Comparison of ENCODE assay signal across 8 cellular contexts in genomic region chr7:117458977-117459583, GRCh38. TPM values are rescaled to one million over a fixed set of nuclear protein-coding genes. Genes with fewer than 3 reads are reported as not detected.
DNase-seq lines count a peak whose midpoint lies in the region; ATAC-seq and TF ChIP-seq lines count a peak whose summit lies in the region.

No MANE protein-coding gene starts in this region.

- DNase-seq in SIG-M5 treated with dmso at 0.1 percent for 504 hours (lab: John Stamatoyannopoulos, UW; ENCODE audit: unreplicated experiment), result peak; percentile 33
- DNase-seq in SIG-M5 (lab: John Stamatoyannopoulos, UW), result no peak
- peak; percentile 65 for DNase-seq in NAMALWA (ENCODE audit: low spot score)
- DNase-seq in astrocyte of the spinal cord (ENCODE audit: low read depth, low spot score), result peak; percentile 35
- peak; percentile 15 to 25 for DNase-seq in lung microvascular endothelial cell (ENCODE audit: low read depth in 2 of 2)
- DNase-seq in NCI-H2107 treated with DMSO at 0.1 percent for 48 hours (lab: John Stamatoyannopoulos, UW; ENCODE audit: unreplicated experiment), result no peak

- no peak overlapping the region for H3K4me3 ChIP-seq in astrocyte of the spinal cord (ENCODE audit: low read depth, low read length)

- in situ Hi-C loops in astrocyte of the spinal cord (cut with HindIII; ENCODE audit: low sequenced_read_pairs), result no loop called here

- no peak for ATAC-seq in HG03097 (IDR thresholded peaks at IDR 0.05; ENCODE audit: low FRiP score, unreplicated experiment)
- no peak for ATAC-seq in HG03457 (IDR thresholded peaks at IDR 0.05; ENCODE audit: unreplicated experiment)

- peak; percentile 59 for TF ChIP-seq CTCF in astrocyte of the spinal cord (IDR thresholded peaks at IDR 0.05; ENCODE audit: low read depth, low read length)

RNA-seq across cellular contexts. Expression of gene CFTR, which starts 20.7 kb away (rescaled TPM):
- not detected in 2 replicates for total RNA-seq in lung microvascular endothelial cell

RNA-seq across cellular contexts. Expression of gene ASZ1, which starts 31.8 kb away (rescaled TPM):
- total RNA-seq in lung microvascular endothelial cell, result not detected in 2 replicates

Comparison
In these comparisons a context has a peak if more than half of its experiments do, and no peak if none do; other contexts are left out.
1. DNase-seq: peak in SIG-M5 treated with dmso at 0.1 percent for 504 hours (single experiment), NAMALWA (single experiment), astrocyte of the spinal cord (single experiment) and lung microvascular endothelial cell (2 of 2); none in SIG-M5 (single experiment) and NCI-H2107 treated with DMSO at 0.1 percent for 48 hours (single experiment).